ENCODE assay signal across 8 cellular contexts in genomic region chr20:33862709-33863403, GRCh38. TPM values are rescaled to one million over a fixed set of nuclear protein-coding genes. Genes with fewer than 3 reads are reported as not detected.
DNase-seq lines count a peak whose midpoint lies in the region; ATAC-seq, FAIRE-seq and TF ChIP-seq lines count a peak whose summit lies in the region.

No MANE protein-coding gene starts in this region.

- no peak for FAIRE-seq in K562 (lab: Jason Lieb, UNC)

- H3K36me3 ChIP-seq in Caco-2 (ENCODE audit: control insufficient read depth, insufficient read depth, low read length) (no peaks in the 10 kb centered on the region), K562 (ENCODE audit: control insufficient read depth, insufficient read depth, low read length) (no peaks in the 10 kb centered on the region)

- TF ChIP-seq RAD21 in K562 (CRISPR knock-in tag; conservative IDR thresholded peaks at IDR 0.05 in 1 of 2, IDR thresholded peaks at IDR 0.05 in 1 of 2), result peak; percentile 43 to 69; a peak in 3 of 4 replicates

- no peaks in the 10 kb centered on the region for H3K27me3 Mint-ChIP-seq in Caco-2 (ENCODE audit: insufficient read depth, unreplicated experiment)

- peaks cover 12% of the 10 kb centered on the region for H3K4me1 Mint-ChIP-seq in Caco-2 (ENCODE audit: low read depth, unreplicated experiment)

- no peaks in the 10 kb centered on the region for H3K79me2 ChIP-seq in K562 (ENCODE audit: control insufficient read depth, insufficient read depth, low read length)

- intact Hi-C loops in Caco-2 (cut with micrococcal nuclease; ENCODE audit: unreplicated experiment) (loop anchor here (1.0 to 2.0 kb wide), 4 partner anchors 70 to 266 kb away; no protein-coding TSS in a partner anchor), K562 (cut with micrococcal nuclease) (loop anchor here (2.0 to 5.0 kb wide), 4 partner anchors 71 to 266 kb away; no protein-coding TSS in a partner anchor)

- H3K27ac ChIP-seq in K562 (ENCODE audit: extremely low read depth, low read depth, low read length), result no peak overlapping the region

- 6% methylated on average over 23 of the region's 32 CpGs for WGBS in K562 (ENCODE audit: insufficient coverage, low coverage, missing lambda C conversion rate)

- H3K4me1 ChIP-seq in Caco-2, result no peaks in the 10 kb centered on the region; the same call in 1 of the 2 replicates
- peaks cover 0 to 13% of the 10 kb centered on the region in 2 experiments; a peak in 3 of 5 replicates for H3K4me1 ChIP-seq in K562 (replicated peaks in 1 of 2; ENCODE audit: control insufficient read depth in 2 of 2, insufficient read depth in 2 of 2, low read length in 2 of 2)

- H3K9me3 ChIP-seq in Caco-2 (no peaks in the 10 kb centered on the region), K562 (replicated peaks; ENCODE audit: control insufficient read depth, insufficient read depth, low read depth, low read length) (no peaks in the 10 kb centered on the region), iPS-18c (ENCODE audit: control insufficient read depth, insufficient read depth, low read length) (no peaks in the 10 kb centered on the region)

- peaks cover 24% of the 10 kb centered on the region for H3K36me3 Mint-ChIP-seq in Caco-2 (ENCODE audit: insufficient read depth, unreplicated experiment)

- BruUV-seq in Caco-2 (replicated peaks; lab: Mats Ljungman, UMichigan), result no TSS peak
- BruUV-seq in K562 (replicated peaks; lab: Mats Ljungman, UMichigan), result no TSS peak

- H3K4me3 ChIP-seq in Caco-2 (ENCODE audit: low read depth, low read length), result no peak overlapping the region
- H3K4me3 ChIP-seq in K562, result peak overlapping the region; percentile 23; the same call in 1 of the 2 replicates
- H3K4me3 ChIP-seq in iPS-18c (ENCODE audit: insufficient read depth, low read depth, low read length), result peak overlapping the region; percentile 34; the same call in 1 of the 2 replicates

- TF ChIP-seq POLR2A in K562 (conservative IDR thresholded peaks at IDR 0.05), result no peak

- H3K9me1 ChIP-seq in K562 (ENCODE audit: control insufficient read depth, insufficient read depth, low read length), result peaks cover 3% of the 10 kb centered on the region

- ATAC-seq in K562 (peak; percentile 87), HG03159 (IDR thresholded peaks at IDR 0.05; ENCODE audit: unreplicated experiment) (no peak), HG03442 (IDR thresholded peaks at IDR 0.05; ENCODE audit: unreplicated experiment) (no peak)

- CTCF ChIA-PET in Caco-2 (lab: Charles Lee), result interaction anchor here (0.5 to 2.3 kb wide), 18 partner anchors 13 to 250 kb away, joined by 3 to 13 read pairs (median 4); partner anchors contain the start of genes ACTL10 and EIF2S2
- CTCF ChIA-PET in K562 (lab: Yijun Ruan, JAX; ENCODE audit: low intra/inter-chr PET ratio), result interaction anchor here (0.6 to 3.6 kb wide), 5 partner anchors 85 to 451 kb away, joined by 3 to 19 read pairs (median 4); no protein-coding TSS in a partner anchor

- TF ChIP-seq CTCF in Caco-2 (IDR thresholded peaks at IDR 0.05; ENCODE audit: insufficient read depth in 1 of 2, low read depth in 1 of 2, low read length in 1 of 2, severe bottlenecking in 1 of 2, unreplicated experiment in 1 of 2) (peak; percentile 60 to 75), K562 (IDR thresholded peaks at IDR 0.05 in 2 of 3, conservative IDR thresholded peaks at IDR 0.05 in 1 of 3; ENCODE audit: insufficient read depth in 2 of 3, low read depth in 1 of 3, low read length in 3 of 3) (peak; percentile 73 to 82 (median 79))

- no peak overlapping the region for H3K27ac Mint-ChIP-seq in Caco-2 (ENCODE audit: unreplicated experiment)

- no peak overlapping the region for H3K4me3 Mint-ChIP-seq in Caco-2 (ENCODE audit: unreplicated experiment)

- peak overlapping the region; percentile 50 for H3K4me2 ChIP-seq in K562 (ENCODE audit: insufficient read depth, low read length)

- peak overlapping the region in 1 of 2 experiments; percentile 28; a peak in 1 of 4 replicates for H3K9ac ChIP-seq in K562 (ENCODE audit: insufficient read depth in 1 of 2, low read depth in 2 of 2, low read length in 2 of 2)

- DNase-seq in Caco-2 (peak; percentile 77 to 83), HPDE6-E6E7 (ENCODE audit: extremely low spot score) (peak; percentile 67), SW480 (ENCODE audit: low spot score) (peak; percentile 66), K562 (ENCODE audit: extremely low read depth in 1 of 4, low spot score in 3 of 4) (peak; percentile 62 to 88 (median 84))
- peak in 2 of 3 donors; percentile 19 to 22 for DNase-seq in stimulated activated CD4-positive, alpha-beta T cell treated with anti-CD3 and anti-CD28 coated beads, Interleukin-12 subunit alpha, Interleukin-12 subunit beta, amount 100 ng/mL, for 48 hours (ENCODE audit: low read depth in 2 of 3, low spot score in 1 of 3)

- in situ Hi-C loops in K562 (cut with MboI), result no loop called here

- H4K20me1 ChIP-seq in K562 (replicated peaks; ENCODE audit: control insufficient read depth, insufficient read depth, low read length), result no peaks in the 10 kb centered on the region; the same call in 1 of the 2 replicates

- H2AFZ ChIP-seq in K562 (ENCODE audit: low read depth, low read length), result peak overlapping the region; percentile 59; the same call in 1 of the 2 replicates

- no peak for TF ChIP-seq EP300 in K562 (IDR thresholded peaks at IDR 0.05; ENCODE audit: low read length)

- POLR2A ChIA-PET in Caco-2 (lab: Charles Lee), result interaction anchor here (0.6 to 1.6 kb wide), 3 partner anchors 130 to 250 kb away, joined by 4 to 7 read pairs (median 5); partner anchors contain the start of gene ZNF341
- POLR2A ChIA-PET in K562 (lab: Yijun Ruan, JAX), result interaction anchor here (0.6 to 1.0 kb wide), 3 partner anchors 10 to 37 kb away, joined by 3 to 4 read pairs (median 3); no protein-coding TSS in a partner anchor

- H3K9me3 Mint-ChIP-seq in Caco-2 (ENCODE audit: unreplicated experiment), result no peaks in the 10 kb centered on the region

- H3K27me3 ChIP-seq in Caco-2 (replicated peaks; ENCODE audit: control insufficient read depth, insufficient read depth, low read length) (no peaks in the 10 kb centered on the region), K562 (ENCODE audit: control insufficient read depth in 2 of 2, insufficient read depth in 2 of 2, low read length in 2 of 2) (peaks cover 11 to 34% of the 10 kb centered on the region in 2 experiments; a peak in 4 of 5 replicates)

TF ChIP-seq in K562, 482 proteins besides CTCF, POLR2A, EP300 and RAD21 (continues in another document):
- TF ChIP-seq RB1 (IDR thresholded peaks at IDR 0.05; ENCODE audit: low read depth) (0 out of 2 replicates have a peak, but pooled peaks have one; percentile 14), SRSF3 (IDR thresholded peaks at IDR 0.05; ENCODE audit: insufficient read depth, low read length) (no peak), ZNF263 (CRISPR knock-in tag; IDR thresholded peaks at IDR 0.05; ENCODE audit: borderline replicate concordance) (peak; percentile 99)

RNA-seq across cellular contexts. Expression of gene CHMP4B, which starts 51.7 kb away (rescaled TPM):
- total RNA-seq in Caco-2 (2022) (190 and 203 TPM in 2 replicates), K562 (2014; rRNA removed) (35.4 and 39.2 TPM in 2 replicates), K562 (2014; rRNA removed; fragmentation: Illumina TruSeq; extraction: Trizol) (18.6 and 18.8 TPM in 2 replicates), K562 (2015; rRNA removed; fragmentation: Illumina TruSeq; extraction: Trizol) (30.4 and 30.8 TPM in 2 replicates), K562 (2021) (43.9 and 45.1 TPM in 2 replicates)
- 6.2 and 7.5 TPM in 2 replicates for total RNA-seq in K562 (2011; cell fraction: chromatin; rRNA removed; ENCODE audit: low replicate concordance)
- 5.7 TPM in 2 replicates for total RNA-seq in K562 (2011; cell fraction: nucleolus; rRNA removed)
- total RNA-seq in K562 (2011; cell fraction: nucleoplasm; rRNA removed), result 7.3 and 9.1 TPM in 2 replicates
- polyA plus RNA-seq in K562 (2011; rRNA removed) (25.2 and 31.8 TPM in 2 replicates), K562 (2014; fragmentation: Illumina TruSeq; extraction: Trizol) (55.9 and 61.8 TPM in 2 replicates), K562 (2014; fragmentation: Nextera tagmentation; extraction: Ambion mirVana) (1 to 10 TPM; 1.8 to 2.5 TPM), K562 (2014; rRNA removed) (51.9 and 64.7 TPM in 2 replicates)
- 21.4 and 26.5 TPM in 2 replicates for polyA plus RNA-seq in K562 (2011; cell fraction: cytosol; rRNA removed)
- 8.8 and 10.6 TPM in 2 replicates for polyA plus RNA-seq in K562 (2011; cell fraction: nucleus; rRNA removed)
- 58.9 and 64.6 TPM in 2 replicates for polyA plus RNA-seq in K562 (2012)
- 10.0 and 11.8 TPM in 2 replicates for polyA minus RNA-seq in K562 (2011; rRNA and poly(A)+ RNA removed)
- 13.6 and 16.1 TPM in 2 replicates for polyA minus RNA-seq in K562 (2011; cell fraction: cytosol; rRNA and poly(A)+ RNA removed)
- polyA minus RNA-seq in K562 (2011; cell fraction: nucleus; rRNA and poly(A)+ RNA removed), result 2.7 and 4.3 TPM in 2 replicates

Comparison
In these comparisons a context has a peak if more than half of its experiments do, and no peak if none do; other contexts are left out.
1. DNase-seq: peak in every context shown above with its lines; median percentile 84 in K562; 80 in Caco-2; 67 in HPDE6-E6E7; 66 in SW480; 20 in stimulated activated CD4-positive, alpha-beta T cell treated with anti-CD3 and anti-CD28 coated beads, Interleukin-12 subunit alpha, Interleukin-12 subunit beta, amount 100 ng/mL, for 48 hours.